33 cellular contexts compared by ENCODE assay signal in genomic region chr4:16545656-16546055, GRCh38.
"Had no signal": no experiment of that assay in that cellular context is flagged by ENCODE, and none has a peak within 500 bp of the region (broad histone marks: within the 10 kb centered on the region; RNA-seq: fewer than 3 reads in every experiment).

No MANE protein-coding gene starts in this region.

- H3K36me3 Mint-ChIP-seq: activated CD4-positive, alpha-beta memory T cell treated with anti-CD3 and anti-CD28 coated beads for 36 hours; activated CD8-positive, alpha-beta memory T cell treated with anti-CD3 and anti-CD28 coated beads, Interleukin-2, amount 10 ng/mL, durations not matched to agents 7 days and 5 days; activated naive CD4-positive, alpha-beta T cell treated with anti-CD3 and anti-CD28 coated beads, Interleukin-2, amount 50 U/mL, for 24 hours; activated naive CD8-positive, alpha-beta T cell treated with anti-CD3 and anti-CD28 coated beads for 36 hours had no signal

- H3K4me3 ChIP-seq: adrenal gland, breast epithelium, cardiac muscle cell, coronary artery, dorsolateral prefrontal cortex, gastrocnemius medialis had no signal

- H3K4me1 Mint-ChIP-seq: activated CD4-positive, alpha-beta T cell treated with anti-CD3 and anti-CD28 coated beads for 36 hours; activated CD4-positive, alpha-beta T cell treated with anti-CD3 and anti-CD28 coated beads, Interleukin-2, amount 10 ng/mL, durations not matched to agents 24 days and 14 days; activated CD8-positive, alpha-beta memory T cell treated with anti-CD3 and anti-CD28 coated beads, Interleukin-2, amount 10 ng/mL, durations not matched to agents 7 days and 5 days; activated naive CD4-positive, alpha-beta T cell treated with anti-CD3 and anti-CD28 coated beads, Interleukin-2, amount 50 U/mL, for 24 hours; activated naive CD8-positive, alpha-beta T cell treated with anti-CD3 and anti-CD28 coated beads for 36 hours; activated naive CD8-positive, alpha-beta T cell treated with anti-CD3 and anti-CD28 coated beads, Interleukin-2, amount 50 U/mL, for 24 hours; central memory CD8-positive, alpha-beta T cell; endodermal cell had no signal

- H3K27me3 ChIP-seq: adrenal gland, breast epithelium, cardiac muscle cell, dorsolateral prefrontal cortex, foreskin keratinocyte, gastrocnemius medialis had no signal

- H3K4me3 Mint-ChIP-seq: activated CD4-positive, alpha-beta memory T cell treated with anti-CD3 and anti-CD28 coated beads for 36 hours; activated CD4-positive, alpha-beta T cell treated with anti-CD3 and anti-CD28 coated beads for 36 hours; activated CD4-positive, alpha-beta T cell treated with anti-CD3 and anti-CD28 coated beads, Interleukin-2, amount 10 ng/mL, durations not matched to agents 24 days and 14 days; activated CD8-positive, alpha-beta memory T cell treated with anti-CD3 and anti-CD28 coated beads, Interleukin-2, amount 10 ng/mL, durations not matched to agents 7 days and 5 days; activated CD8-positive, alpha-beta T cell treated with anti-CD3 and anti-CD28 coated beads, Interleukin-2, amount 10 ng/mL, durations not matched to agents 7 days and 5 days; activated naive CD4-positive, alpha-beta T cell treated with anti-CD3 and anti-CD28 coated beads for 36 hours; activated naive CD4-positive, alpha-beta T cell treated with anti-CD3 and anti-CD28 coated beads, Interleukin-2, amount 50 U/mL, for 24 hours; activated naive CD8-positive, alpha-beta T cell treated with anti-CD3 and anti-CD28 coated beads for 36 hours; activated naive CD8-positive, alpha-beta T cell treated with anti-CD3 and anti-CD28 coated beads, Interleukin-2, amount 50 U/mL, for 24 hours; activated T-helper 1 cell treated with anti-CD3 and anti-CD28 coated beads, Interleukin-12 subunit alpha, Interleukin-12 subunit beta, Interleukin-2, Interleukin-4 antibody, amounts not matched to agents 30 ng/mL and 10 ng/mL and 1 ng/mL, durations not matched to agents 14 hours and 24 hours and 36 hours; brain; central memory CD8-positive, alpha-beta T cell; dendritic cell treated with granulocyte-macrophage colony-stimulating factor and Interleukin-4, amounts not matched to agents 40 ng/mL and 50 ng/mL, for 4 days; endodermal cell had no signal

- DNase-seq: activated CD4-positive, alpha-beta memory T cell treated with anti-CD3 and anti-CD28 coated beads for 36 hours; activated CD4-positive, alpha-beta T cell treated with anti-CD3 and anti-CD28 coated beads for 36 hours; activated CD4-positive, alpha-beta T cell treated with anti-CD3 and anti-CD28 coated beads, Interleukin-2, amount 10 ng/mL, durations not matched to agents 24 days and 14 days; activated CD4-positive, CD25-positive, alpha-beta regulatory T cell; activated CD4-positive, CD25-positive, alpha-beta regulatory T cell treated with anti-CD3 and anti-CD28 coated beads, Interleukin-2, amount 50 U/mL, for 72 hours; activated CD8-positive, alpha-beta memory T cell treated with anti-CD3 and anti-CD28 coated beads, Interleukin-2, amount 10 ng/mL, durations not matched to agents 7 days and 5 days; activated CD8-positive, alpha-beta memory T cell treated with anti-CD3 and anti-CD28 coated beads, Interleukin-2, amount 50 U/mL, for 4 hours; activated CD8-positive, alpha-beta T cell treated with anti-CD3 and anti-CD28 coated beads, Interleukin-2, amount 10 ng/mL, durations not matched to agents 7 days and 5 days; activated effector memory CD4-positive, alpha-beta T cell treated with anti-CD3 and anti-CD28 coated beads, Interleukin-2, amount 50 U/mL, for 16 hours; activated naive CD4-positive, alpha-beta T cell treated with anti-CD3 and anti-CD28 coated beads for 36 hours; activated naive CD8-positive, alpha-beta T cell treated with anti-CD3 and anti-CD28 coated beads for 36 hours; activated naive CD8-positive, alpha-beta T cell treated with anti-CD3 and anti-CD28 coated beads, Interleukin-2, amount 50 U/mL, for 24 hours; activated T-cell treated with anti-CD3 and anti-CD28 coated beads, Interleukin-2, amount 50 U/mL, for 1 hour; activated T-cell treated with anti-CD3 and anti-CD28 coated beads, Interleukin-2, amount 50 U/mL, for 48 hours; adrenal gland; amygdala; aorta; dorsolateral prefrontal cortex; effector memory CD4-positive, alpha-beta T cell; endodermal cell; foreskin keratinocyte; gastrocnemius medialis; T-helper 2 cell had no signal

- H3K4me1 ChIP-seq: adrenal gland, breast epithelium, foreskin keratinocyte, gastrocnemius medialis had no signal

- H3K9me3 Mint-ChIP-seq: activated CD4-positive, alpha-beta T cell treated with anti-CD3 and anti-CD28 coated beads, Interleukin-2, amount 10 ng/mL, durations not matched to agents 24 days and 14 days; activated naive CD4-positive, alpha-beta T cell treated with anti-CD3 and anti-CD28 coated beads for 36 hours; activated naive CD4-positive, alpha-beta T cell treated with anti-CD3 and anti-CD28 coated beads, Interleukin-2, amount 50 U/mL, for 24 hours; activated naive CD8-positive, alpha-beta T cell treated with anti-CD3 and anti-CD28 coated beads for 36 hours; activated naive CD8-positive, alpha-beta T cell treated with anti-CD3 and anti-CD28 coated beads, Interleukin-2, amount 50 U/mL, for 24 hours; activated T-helper 1 cell treated with anti-CD3 and anti-CD28 coated beads, Interleukin-12 subunit alpha, Interleukin-12 subunit beta, Interleukin-2, Interleukin-4 antibody, amounts not matched to agents 30 ng/mL and 10 ng/mL and 1 ng/mL, durations not matched to agents 14 hours and 24 hours and 36 hours; activated T-helper 2 cell treated with anti-CD3 and anti-CD28 coated beads, Interferon-gamma antibody, Interleukin-2, Interleukin-4, amounts not matched to agents 10 μg/mL and 5 μg/mL and 100 μg/mL, durations not matched to agents 14 hours and 24 hours and 36 hours; dendritic cell treated with granulocyte-macrophage colony-stimulating factor and Interleukin-4, amounts not matched to agents 40 ng/mL and 50 ng/mL, for 4 days; endodermal cell had no signal

- H3K27ac ChIP-seq: adrenal gland, breast epithelium, cardiac muscle cell, foreskin keratinocyte, gastrocnemius medialis had no signal

- H3K27me3 Mint-ChIP-seq: activated CD4-positive, alpha-beta memory T cell treated with anti-CD3 and anti-CD28 coated beads for 36 hours; activated CD4-positive, alpha-beta T cell treated with anti-CD3 and anti-CD28 coated beads, Interleukin-2, amount 10 ng/mL, durations not matched to agents 24 days and 14 days; activated CD8-positive, alpha-beta memory T cell treated with anti-CD3 and anti-CD28 coated beads, Interleukin-2, amount 10 ng/mL, durations not matched to agents 7 days and 5 days; activated naive CD4-positive, alpha-beta T cell treated with anti-CD3 and anti-CD28 coated beads, Interleukin-2, amount 50 U/mL, for 24 hours; activated naive CD8-positive, alpha-beta T cell treated with anti-CD3 and anti-CD28 coated beads for 36 hours; brain; central memory CD8-positive, alpha-beta T cell had no signal

- H3K9me3 ChIP-seq: adrenal gland, breast epithelium, gastrocnemius medialis had no signal

- ATAC-seq: activated CD4-positive, alpha-beta T cell treated with anti-CD3 and anti-CD28 coated beads for 36 hours; activated CD8-positive, alpha-beta memory T cell treated with anti-CD3 and anti-CD28 coated beads, Interleukin-2, amount 10 ng/mL, durations not matched to agents 7 days and 5 days; activated CD8-positive, alpha-beta T cell treated with anti-CD3 and anti-CD28 coated beads, Interleukin-2, amount 10 ng/mL, durations not matched to agents 7 days and 5 days; activated naive CD8-positive, alpha-beta T cell treated with anti-CD3 and anti-CD28 coated beads, Interleukin-2, amount 50 U/mL, for 24 hours; esophagus mucosa; foreskin keratinocyte; gastrocnemius medialis had no signal

- H3K27ac Mint-ChIP-seq: activated CD4-positive, alpha-beta memory T cell treated with anti-CD3 and anti-CD28 coated beads for 36 hours; activated CD4-positive, alpha-beta T cell treated with anti-CD3 and anti-CD28 coated beads for 36 hours; activated CD4-positive, alpha-beta T cell treated with anti-CD3 and anti-CD28 coated beads, Interleukin-2, amount 10 ng/mL, durations not matched to agents 24 days and 14 days; activated CD8-positive, alpha-beta memory T cell treated with anti-CD3 and anti-CD28 coated beads, Interleukin-2, amount 10 ng/mL, durations not matched to agents 7 days and 5 days; activated CD8-positive, alpha-beta T cell treated with anti-CD3 and anti-CD28 coated beads, Interleukin-2, amount 10 ng/mL, durations not matched to agents 7 days and 5 days; activated naive CD4-positive, alpha-beta T cell treated with anti-CD3 and anti-CD28 coated beads for 36 hours; activated naive CD4-positive, alpha-beta T cell treated with anti-CD3 and anti-CD28 coated beads, Interleukin-2, amount 50 U/mL, for 24 hours; activated naive CD8-positive, alpha-beta T cell treated with anti-CD3 and anti-CD28 coated beads for 36 hours; activated naive CD8-positive, alpha-beta T cell treated with anti-CD3 and anti-CD28 coated beads, Interleukin-2, amount 50 U/mL, for 24 hours; activated T-helper 1 cell treated with anti-CD3 and anti-CD28 coated beads, Interleukin-12 subunit alpha, Interleukin-12 subunit beta, Interleukin-2, Interleukin-4 antibody, amounts not matched to agents 30 ng/mL and 10 ng/mL and 1 ng/mL, durations not matched to agents 14 hours and 24 hours and 36 hours; activated T-helper 2 cell treated with anti-CD3 and anti-CD28 coated beads, Interferon-gamma antibody, Interleukin-2, Interleukin-4, amounts not matched to agents 10 μg/mL and 5 μg/mL and 100 μg/mL, durations not matched to agents 14 hours and 24 hours and 36 hours; dendritic cell treated with granulocyte-macrophage colony-stimulating factor and Interleukin-4, amounts not matched to agents 40 ng/mL and 50 ng/mL, for 4 days; endodermal cell had no signal

- H3K36me3 ChIP-seq: adrenal gland, breast epithelium, cardiac muscle cell, gastrocnemius medialis had no signal
